In genomic region chr9:34958411-34958982, GRCh38 we compare ENCODE assay signal across 2 cellular contexts.
TF ChIP-seq lines count a peak whose summit lies in the region.

No MANE protein-coding gene starts in this region.

TF ChIP-seq in GM12878, 131 proteins besides CTCF, POLR2A, EP300 and RAD21:
- TF ChIP-seq ASH2L (IDR thresholded peaks at IDR 0.05; ENCODE audit: borderline replicate concordance, low read depth): no peak
- TF ChIP-seq SMC3 (IDR thresholded peaks at IDR 0.05; ENCODE audit: borderline replicate concordance, low read length): no peak
- TF ChIP-seq ZNF217 (IDR thresholded peaks at IDR 0.05): no peak
- TF ChIP-seq MXI1 (IDR thresholded peaks at IDR 0.05; ENCODE audit: low read depth, low read length): no peak
- TF ChIP-seq POLR2AphosphoS2 (IDR thresholded peaks at IDR 0.05; ENCODE audit: low read depth, low read length): no peak
- no peak for TF ChIP-seq EGR1 (IDR thresholded peaks at IDR 0.05; ENCODE audit: borderline replicate concordance in 1 of 2, low read depth in 2 of 2, low read length in 2 of 2)
- TF ChIP-seq WRNIP1 (IDR thresholded peaks at IDR 0.05; ENCODE audit: borderline replicate concordance, low read depth, low read length): no peak
- TF ChIP-seq SIN3A (IDR thresholded peaks at IDR 0.05; ENCODE audit: low read depth, low read length): no peak
- no peak for TF ChIP-seq ZNF274 (IDR thresholded peaks at IDR 0.05; ENCODE audit: insufficient read depth, insufficient read length)
- TF ChIP-seq RELB (IDR thresholded peaks at IDR 0.05; ENCODE audit: low read depth): no peak
- TF ChIP-seq ZSCAN29 (IDR thresholded peaks at IDR 0.05): no peak
- TF ChIP-seq HDAC6 (IDR thresholded peaks at IDR 0.05; ENCODE audit: unreplicated experiment): no peak
- no peak for TF ChIP-seq SMAD5 (IDR thresholded peaks at IDR 0.05; ENCODE audit: low read depth)
- TF ChIP-seq SPI1 (IDR thresholded peaks at IDR 0.05; ENCODE audit: borderline replicate concordance, insufficient read depth, low read depth, low read length): no peak

TF ChIP-seq in HEK293T, 16 proteins besides CTCF, POLR2A, EP300 and RAD21:
- TF ChIP-seq L3MBTL2 (conservative IDR thresholded peaks at IDR 0.05): no peak
